14 cellular contexts compared by ENCODE assay signal in the genomic region with DNA sequence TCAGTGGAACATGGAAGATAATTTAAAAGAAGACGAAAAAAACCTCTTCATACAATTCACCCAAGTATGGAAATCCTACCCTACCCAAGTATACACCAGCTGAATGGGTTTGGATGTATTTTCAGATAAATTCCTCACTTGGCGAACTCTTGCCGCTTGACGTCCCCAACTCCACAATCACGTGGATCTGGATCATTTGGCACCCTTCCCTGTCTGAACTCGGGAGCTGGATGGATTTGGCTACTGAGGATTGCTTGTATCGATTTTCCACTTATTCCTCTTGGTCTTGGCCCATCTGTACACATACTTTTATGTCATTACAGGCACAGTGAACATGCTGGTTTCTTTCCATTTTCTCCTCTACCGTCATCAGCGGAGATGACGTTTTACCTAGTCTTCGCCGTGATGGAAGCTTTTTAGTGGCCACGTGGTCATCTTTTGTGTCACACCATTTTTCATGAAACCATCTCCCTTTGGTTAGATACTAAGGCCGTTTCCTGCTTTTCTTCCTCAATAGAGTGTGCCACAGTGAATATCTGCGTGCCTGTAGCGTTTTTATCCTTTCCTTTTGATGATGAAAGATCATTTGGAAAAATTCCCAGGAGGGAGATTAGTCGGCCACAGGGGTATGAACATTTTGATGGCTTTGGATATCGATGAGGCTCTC. TPM values are rescaled to one million over a fixed set of nuclear protein-coding genes. Genes with fewer than 3 reads are reported as not detected.
DNase-seq lines count a peak whose midpoint lies in the region; ATAC-seq, FAIRE-seq and TF ChIP-seq lines count a peak whose summit lies in the region.
"Had no signal": no experiment of that assay in that cellular context is flagged by ENCODE, and none has a peak within 500 bp of the region (broad histone marks: within the 10 kb centered on the region; RNA-seq: fewer than 3 reads in every experiment).

No MANE protein-coding gene starts in this region.

- H3K18ac ChIP-seq in mesendoderm (ENCODE audit: low read length): no peak overlapping the region

- peaks cover 48% of the 10 kb centered on the region for H3K4me1 Mint-ChIP-seq in type B pancreatic cell (ENCODE audit: unreplicated experiment)

- no peak overlapping the region for H2BK15ac ChIP-seq in mesendoderm (replicated peaks; ENCODE audit: low read depth)

- no peak overlapping the region for H2AK5ac ChIP-seq in mesendoderm (ENCODE audit: low read length)

- H3K36me3 ChIP-seq in heart left ventricle (no peaks in the 10 kb centered on the region), adrenal gland (replicated peaks in 1 of 2) (no peaks in the 10 kb centered on the region), iPS-20b (ENCODE audit: insufficient read depth, low read depth, low read length) (no peaks in the 10 kb centered on the region), mesendoderm (ENCODE audit: control insufficient read depth, insufficient read depth, low read length) (no peaks in the 10 kb centered on the region), MG63 (no peaks in the 10 kb centered on the region)

- no peak overlapping the region for H2BK5ac ChIP-seq in mesendoderm (ENCODE audit: low read length)

- intact Hi-C loops in heart left ventricle (cut with DNase I): loop anchor here in 3 of 10 donors (5.0 to 10.0 kb wide), 4 partner anchors 39 to 223 kb away; no protein-coding TSS in a partner anchor
- intact Hi-C loops in cardiac septum (cut with DNase I): loop anchor here (1.0 to 5.0 kb wide), 2 partner anchors 44 to 121 kb away; no protein-coding TSS in a partner anchor
- intact Hi-C loops in adrenal gland (cut with DNase I): no loop called here

- H3K4me1 ChIP-seq in heart left ventricle (peaks cover 0 to 96% (median 41%) of the 10 kb centered on the region in 12 donors), adrenal gland (replicated peaks in 1 of 2) (peaks cover 28 to 82% of the 10 kb centered on the region in 2 donors), iPS-20b (ENCODE audit: insufficient read depth, low read length) (no peaks in the 10 kb centered on the region; the same call in 1 of the 2 replicates), mesendoderm (ENCODE audit: control insufficient read depth, low read depth, low read length) (no peaks in the 10 kb centered on the region)

- TF ChIP-seq POLR2A in heart left ventricle (IDR thresholded peaks at IDR 0.05): no peak
- peak in 1 of 2 donors; percentile 14 for TF ChIP-seq POLR2A in adrenal gland (IDR thresholded peaks at IDR 0.05)

- WGBS in heart left ventricle, 4 donors: 73 to 77% (median 75%) methylated on average over 18 of the region's 18 CpGs
- 65 to 68% (median 66%) methylated on average over 18 of the region's 18 CpGs for WGBS in adrenal gland, 4 donors
- WGBS in mesendoderm (ENCODE audit: extremely low coverage, insufficient coverage, low lambda C conversion rate): no CpG with 5 or more reads among the region's 18 CpGs

- no peak for DNase-seq in heart left ventricle
- DNase-seq in cardiac septum (ENCODE audit: low spot score): no peak
- no peak for DNase-seq in adrenal gland
- DNase-seq in type B pancreatic cell (ENCODE audit: extremely low spot score, unreplicated experiment): no peak
- no peak for DNase-seq in mesendoderm
- DNase-seq in MG63: no peak
- DNase-seq in GM19239 (ENCODE audit: insufficient read length, low spot score): no peak
- DNase-seq: activated CD4-positive, alpha-beta T cell treated with anti-CD3 and anti-CD28 coated beads for 4 hours; activated effector memory CD4-positive, alpha-beta T cell treated with anti-CD3 and anti-CD28 coated beads, Interleukin-2, amount 50 U/mL, for 16 hours; dorsolateral prefrontal cortex; NCI-H226 had no signal

- H3K4me3 Mint-ChIP-seq in type B pancreatic cell: no peak overlapping the region

- H3K4ac ChIP-seq in mesendoderm (ENCODE audit: low read depth, low read length): no peak overlapping the region

- H2BK120ac ChIP-seq in mesendoderm (ENCODE audit: low read depth, low read length): no peak overlapping the region

- no peak for ATAC-seq in heart left ventricle

- peaks cover 48% of the 10 kb centered on the region for H3K79me1 ChIP-seq in mesendoderm (ENCODE audit: low read length)

- H3K79me2 ChIP-seq in mesendoderm (ENCODE audit: control insufficient read depth, insufficient read depth, low read length): peaks cover 47% of the 10 kb centered on the region

- no peaks in the 10 kb centered on the region for H3K27me3 Mint-ChIP-seq in type B pancreatic cell

- H3K36me3 Mint-ChIP-seq in type B pancreatic cell: no peaks in the 10 kb centered on the region

- H4K8ac ChIP-seq in mesendoderm (ENCODE audit: low read depth, low read length): no peak overlapping the region

- H3K4me2 ChIP-seq in mesendoderm (ENCODE audit: low read length): no peak overlapping the region

- H3K4me3 ChIP-seq in heart left ventricle (no peak overlapping the region), adrenal gland (no peak overlapping the region), iPS-20b (ENCODE audit: low read length) (no peak overlapping the region), mesendoderm (ENCODE audit: low read length) (no peak overlapping the region), MG63 (no peak overlapping the region)

- TF ChIP-seq CTCF in heart left ventricle (IDR thresholded peaks at IDR 0.05) (no peak), adrenal gland (IDR thresholded peaks at IDR 0.05) (no peak), type B pancreatic cell (conservative IDR thresholded peaks at IDR 0.05) (no peak)

- peak overlapping the region; percentile 60 for H3K27ac Mint-ChIP-seq in type B pancreatic cell

- H3K9me3 ChIP-seq in heart left ventricle: no peaks in the 10 kb centered on the region
- H3K9me3 ChIP-seq in adrenal gland (replicated peaks in 1 of 3): no peaks in the 10 kb centered on the region
- H3K9me3 ChIP-seq in iPS-20b (ENCODE audit: insufficient read depth, low read depth, low read length): no peaks in the 10 kb centered on the region
- no peaks in the 10 kb centered on the region for H3K9me3 ChIP-seq in MG63

- no peak overlapping the region for H3K23ac ChIP-seq in mesendoderm (ENCODE audit: low read length)

- peak overlapping the region in 10 of 12 donors; percentile 49 to 81 (median 76) for H3K27ac ChIP-seq in heart left ventricle
- peak overlapping the region in 3 of 5 donors; percentile 65 to 83 (median 69) for H3K27ac ChIP-seq in adrenal gland
- H3K27ac ChIP-seq in iPS-20b (ENCODE audit: low read length): no peak overlapping the region
- H3K27ac ChIP-seq in mesendoderm (ENCODE audit: low read depth, low read length): no peak overlapping the region

- no peaks in the 10 kb centered on the region for H3K27me3 ChIP-seq in heart left ventricle
- H3K27me3 ChIP-seq in adrenal gland: no peaks in the 10 kb centered on the region
- H3K27me3 ChIP-seq in iPS-20b (ENCODE audit: insufficient read depth, low read length): no peaks in the 10 kb centered on the region
- no peaks in the 10 kb centered on the region for H3K27me3 ChIP-seq in mesendoderm (ENCODE audit: insufficient read depth, low read length, poor library complexity)
- no peaks in the 10 kb centered on the region for H3K27me3 ChIP-seq in MG63
- H3K27me3 ChIP-seq: dorsolateral prefrontal cortex had no signal

- FAIRE-seq in GM19239 (lab: Jason Lieb, UNC): no peak
- FAIRE-seq: H1, urothelium cell line had no signal

- no peak overlapping the region for H3K56ac ChIP-seq in mesendoderm (ENCODE audit: low read length)

- no peak overlapping the region for H4K5ac ChIP-seq in mesendoderm (ENCODE audit: low read length)

- peak overlapping the region; percentile 0; the same call in 1 of the 2 replicates for H3K9ac ChIP-seq in iPS-20b (ENCODE audit: low read depth, low read length)
- H3K9ac ChIP-seq in mesendoderm (ENCODE audit: low read length): no peak overlapping the region

- no peaks in the 10 kb centered on the region for H3K9me3 Mint-ChIP-seq in type B pancreatic cell

RNA-seq across cellular contexts. Expression of gene CMIP, which starts 47.0 kb away (rescaled TPM):
- total RNA-seq in heart left ventricle: 10 to 100 TPM in 6 of 9 donors, 1 to 10 TPM in 3; 7.6 to 48.8 (median 16.3) TPM
- polyA plus RNA-seq in heart left ventricle: 1 to 10 TPM; 4.1 to 9.2 TPM
- 19.8 TPM for total RNA-seq in cardiac septum
- 10 to 100 TPM; 34.3 to 87.9 (median 54.9) TPM for total RNA-seq in adrenal gland
- 10 to 100 TPM; 10.9 to 49.0 (median 17.4) TPM for polyA plus RNA-seq in adrenal gland
- 46.6 and 51.4 TPM in 2 replicates for total RNA-seq in type B pancreatic cell (ENCODE audit: low replicate concordance)
- 36.2 TPM for polyA plus RNA-seq in mesendoderm (2013, experiment 1 of 2)
- polyA plus RNA-seq in mesendoderm (2013, experiment 2 of 2): 36.4 TPM
- total RNA-seq in MG63 (2014; rRNA removed; shearing (Covaris generic); ENCODE audit: low replicate concordance): 1.4 and 1.8 TPM in 2 replicates

Comparison
In these comparisons a context has a peak if more than half of its experiments do, and no peak if none do; other contexts are left out.
1. H3K27ac ChIP-seq: peak in heart left ventricle (10 of 12) and adrenal gland (3 of 5); none in iPS-20b (single experiment) and mesendoderm (single experiment).